In the genomic region with DNA sequence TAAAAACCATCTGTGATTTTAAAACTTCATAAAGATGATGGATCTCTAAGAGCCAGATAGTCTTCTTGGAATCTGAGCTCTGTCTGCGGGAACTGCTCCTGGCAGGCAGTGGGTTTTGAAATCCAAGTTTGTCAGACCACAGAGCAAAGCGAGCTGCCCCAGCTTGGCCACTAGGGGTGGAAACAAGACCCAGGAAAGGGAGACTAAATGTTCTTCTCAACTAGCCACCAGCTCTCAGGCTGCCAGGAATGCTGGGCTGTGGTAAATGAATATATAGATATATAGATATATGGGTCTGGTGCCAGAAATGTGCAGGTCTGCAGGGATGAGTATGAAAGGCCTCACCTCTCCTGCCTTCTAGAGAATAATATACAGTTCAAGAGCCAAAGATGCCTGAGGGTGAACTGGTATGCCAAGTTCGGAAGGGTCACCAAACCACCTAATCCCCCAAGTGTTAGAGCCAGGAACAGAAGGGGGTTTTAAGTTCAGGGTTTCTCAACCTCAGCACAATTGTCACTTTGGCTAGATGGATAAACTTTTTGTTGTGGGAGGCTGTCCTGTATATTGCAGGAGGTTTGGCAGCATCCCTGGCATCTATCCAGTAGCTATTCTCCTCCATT, we compare ENCODE assay signal across 10 cellular contexts.
A peak's percentile ranks its signal among the peaks of the same experiment; 100 is the strongest.
DNase-seq lines count a peak whose midpoint lies in the region; ATAC-seq and TF ChIP-seq lines count a peak whose summit lies in the region.
"Had no signal": no experiment of that assay in that cellular context is flagged by ENCODE, and none has a peak within 500 bp of the region (broad histone marks: within the 10 kb centered on the region; RNA-seq: fewer than 3 reads in every experiment).

No MANE protein-coding gene starts in this region.

- H3K14ac ChIP-seq in IMR-90 (replicated peaks; ENCODE audit: low read depth, low read length), result no peak overlapping the region

- dilution Hi-C loops in IMR-90 (cut with HindIII; ENCODE audit: low sequenced_read_pairs, unreplicated experiment), result no loop called here

- H3K9ac ChIP-seq in IMR-90 (ENCODE audit: low read depth, low read length), result no peak overlapping the region

- peaks cover 44% of the 10 kb centered on the region for H3K4me1 Mint-ChIP-seq in brain
- H3K4me1 Mint-ChIP-seq: naive B cell had no signal

- no peak overlapping the region for H3K4ac ChIP-seq in IMR-90 (ENCODE audit: low read depth, low read length)

- H2BK20ac ChIP-seq in IMR-90 (ENCODE audit: low read depth, low read length), result no peak overlapping the region

- H4K8ac ChIP-seq in IMR-90 (ENCODE audit: low read depth in 2 of 2, low read length in 2 of 2), result no peak overlapping the region

- H2AK9ac ChIP-seq in IMR-90 (replicated peaks; ENCODE audit: low read depth, low read length, poor library complexity), result no peak overlapping the region

- no peak for TF ChIP-seq POLR2A in IMR-90 (IDR thresholded peaks at IDR 0.05; ENCODE audit: low read depth, low read length)
- no peak for TF ChIP-seq POLR2A in right lobe of liver (IDR thresholded peaks at IDR 0.05)

- no peak overlapping the region for H3K18ac ChIP-seq in IMR-90 (ENCODE audit: low read depth, low read length)

- H3K9me1 ChIP-seq in IMR-90 (ENCODE audit: insufficient read depth, low read length), result peaks cover 7% of the 10 kb centered on the region

- intact Hi-C loops in IMR-90 (cut with micrococcal nuclease) (loop anchor here (2.0 to 10.0 kb wide), 3 partner anchors 83 to 254 kb away; no protein-coding TSS in a partner anchor), right lobe of liver (cut with DNase I) (no loop called here)

- H2AFZ ChIP-seq in IMR-90 (replicated peaks; ENCODE audit: low read length, poor library complexity), result no peak overlapping the region

- peak; percentile 76 for DNase-seq in AG10803 (ENCODE audit: low read depth)
- DNase-seq in IMR-90, result peak; percentile 82
- peak in 2 of 3 donors; percentile 43 to 71 for DNase-seq in right lobe of liver
- no peak for DNase-seq in NCI-H2107 (lab: John Stamatoyannopoulos, UW)
- DNase-seq in DMS153 (lab: John Stamatoyannopoulos, UW), result no peak
- DNase-seq: activated CD4-positive, alpha-beta T cell treated with anti-CD3 and anti-CD28 coated beads for 4 hours; naive B cell had no signal

- no peak overlapping the region for H2BK15ac ChIP-seq in IMR-90 (ENCODE audit: low read depth, low read length)

- TF ChIP-seq RAD21 in IMR-90 (IDR thresholded peaks at IDR 0.05; ENCODE audit: low read length), result peak; percentile 72

- no peaks in the 10 kb centered on the region for H3K9me3 ChIP-seq in IMR-90 (ENCODE audit: control insufficient read depth, insufficient read depth, low read length)
- H3K9me3 ChIP-seq in right lobe of liver, result no peaks in the 10 kb centered on the region

- WGBS in IMR-90 (ENCODE audit: extremely low coverage in 2 of 2, insufficient read length in 1 of 2), 2 experiments, result no CpG with 5 or more reads among the region's 3 CpGs
- 40% methylated on average over 2 of the region's 3 CpGs for WGBS in right lobe of liver (ENCODE audit: insufficient coverage, low coverage, low lambda C conversion rate, missing lambda C conversion rate)

- no TSS peak for BruUV-seq in IMR-90 (replicated peaks; lab: Mats Ljungman, UMichigan)

- no peak overlapping the region for H2AK5ac ChIP-seq in IMR-90 (ENCODE audit: low read depth, low read length)

- ATAC-seq in IMR-90 (ENCODE audit: low read depth) (peak; percentile 89), right lobe of liver (peak; percentile 83 to 96 (median 91)), HG02763 (IDR thresholded peaks at IDR 0.05; ENCODE audit: unreplicated experiment) (no peak), HG03196 (IDR thresholded peaks at IDR 0.05; ENCODE audit: unreplicated experiment) (no peak)

- H4K5ac ChIP-seq in IMR-90 (ENCODE audit: low read depth, low read length), result no peak overlapping the region

- no peak overlapping the region for H2BK120ac ChIP-seq in IMR-90 (ENCODE audit: low read depth, low read length)

- no peak overlapping the region for H4K91ac ChIP-seq in IMR-90 (ENCODE audit: insufficient read depth, low read depth, low read length)

- H2BK5ac ChIP-seq in IMR-90 (ENCODE audit: low read depth, low read length, poor library complexity, severe bottlenecking), result no peak overlapping the region

- H3K27me3 ChIP-seq in IMR-90 (ENCODE audit: control insufficient read depth, insufficient read depth, low read length) (no peaks in the 10 kb centered on the region), right lobe of liver (no peaks in the 10 kb centered on the region)

- H3K36me3 ChIP-seq in IMR-90 (ENCODE audit: control insufficient read depth, insufficient read depth, low read length) (no peaks in the 10 kb centered on the region), right lobe of liver (no peaks in the 10 kb centered on the region)

- H3K23ac ChIP-seq in IMR-90 (ENCODE audit: low read depth, low read length), result no peak overlapping the region

- peaks cover 0 to 2% (median 0%) of the 10 kb centered on the region in 5 experiments for H3K9me3 Mint-ChIP-seq in brain
- H3K9me3 Mint-ChIP-seq: naive B cell had no signal

- CTCF ChIA-PET in IMR-90 (lab: Yijun Ruan, JAX), result interaction anchor here (0.7 to 1.6 kb wide), 7 partner anchors 18 to 210 kb away, joined by 3 to 6 read pairs (median 4); no protein-coding TSS in a partner anchor

- no peak overlapping the region for H3K4me3 Mint-ChIP-seq in brain
- H3K4me3 Mint-ChIP-seq: naive B cell had no signal

- H3K4me3 ChIP-seq in AG10803 (ENCODE audit: low read length) (no peak overlapping the region), IMR-90 (ENCODE audit: insufficient read depth, low read depth, low read length) (no peak overlapping the region), right lobe of liver (no peak overlapping the region)

- H3K27ac ChIP-seq in IMR-90 (ENCODE audit: insufficient read depth, low read length) (no peak overlapping the region), right lobe of liver (no peak overlapping the region)

- H3K27ac Mint-ChIP-seq in brain, result peak overlapping the region in 1 of 5 experiments; percentile 64
- H3K27ac Mint-ChIP-seq: naive B cell had no signal

- H3K36me3 Mint-ChIP-seq in brain, result no peaks in the 10 kb centered on the region
- H3K36me3 Mint-ChIP-seq: naive B cell had no signal

- H3K79me1 ChIP-seq in IMR-90 (ENCODE audit: low read depth in 1 of 2, low read length in 2 of 2), result 0 out of 4 replicates have a peak, but pooled peaks cover 0 to 2% of the 10 kb centered on the region in 2 experiments

- H3K27me3 Mint-ChIP-seq in brain, result peaks cover 3% of the 10 kb centered on the region

- TF ChIP-seq CTCF in AG10803 (conservative IDR thresholded peaks at IDR 0.05; ENCODE audit: low read length) (peak; percentile 68), IMR-90 (conservative IDR thresholded peaks at IDR 0.05; ENCODE audit: low read depth, low read length) (peak; percentile 83), brain (conservative IDR thresholded peaks at IDR 0.05) (peak; percentile 39 to 66), right lobe of liver (IDR thresholded peaks at IDR 0.05) (peak; percentile 57 to 74 (median 67))

- in situ Hi-C loops in IMR-90 (cut with MboI; ENCODE audit: low sequenced_read_pairs), result no loop called here

- H3K56ac ChIP-seq in IMR-90 (ENCODE audit: extremely low read depth, insufficient read depth, low read length), result no peak overlapping the region

- no peaks in the 10 kb centered on the region for H4K20me1 ChIP-seq in IMR-90 (ENCODE audit: insufficient read depth, low read length)

- POLR2A ChIA-PET in IMR-90 (lab: Charles Lee; ENCODE audit: unreplicated experiment), result no interaction called here

- H3K4me1 ChIP-seq in IMR-90 (ENCODE audit: control insufficient read depth, insufficient read depth, low read length) (0 out of 2 replicates have a peak, but pooled peaks cover 2% of the 10 kb centered on the region), right lobe of liver (peaks cover 0 to 9% (median 0%) of the 10 kb centered on the region in 4 donors)

- no peak overlapping the region for H3K4me2 ChIP-seq in IMR-90 (ENCODE audit: low read depth, low read length)

TF ChIP-seq in IMR-90, 13 proteins besides CTCF, POLR2A, EP300 and RAD21:
- TF ChIP-seq SMC3 (IDR thresholded peaks at IDR 0.05; ENCODE audit: low read depth, low read length), result peak; percentile 69
- TF ChIP-seq, protein P1, sequence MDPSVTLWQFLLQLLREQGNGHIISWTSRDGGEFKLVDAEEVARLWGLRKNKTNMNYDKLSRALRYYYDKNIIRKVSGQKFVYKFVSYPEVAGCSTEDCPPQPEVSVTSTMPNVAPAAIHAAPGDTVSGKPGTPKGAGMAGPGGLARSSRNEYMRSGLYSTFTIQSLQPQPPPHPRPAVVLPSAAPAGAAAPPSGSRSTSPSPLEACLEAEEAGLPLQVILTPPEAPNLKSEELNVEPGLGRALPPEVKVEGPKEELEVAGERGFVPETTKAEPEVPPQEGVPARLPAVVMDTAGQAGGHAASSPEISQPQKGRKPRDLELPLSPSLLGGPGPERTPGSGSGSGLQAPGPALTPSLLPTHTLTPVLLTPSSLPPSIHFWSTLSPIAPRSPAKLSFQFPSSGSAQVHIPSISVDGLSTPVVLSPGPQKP (IDR thresholded peaks at IDR 0.05; ENCODE audit: borderline replicate concordance, low read depth, low read length), result no peak
- no peak for TF ChIP-seq NFE2L2 (IDR thresholded peaks at IDR 0.05; ENCODE audit: low read depth, low read length)
- TF ChIP-seq CHD1 (IDR thresholded peaks at IDR 0.05; ENCODE audit: low read depth, low read length), result no peak
- no peak for TF ChIP-seq BHLHE40 (IDR thresholded peaks at IDR 0.05; ENCODE audit: low read depth, low read length)
- no peak for TF ChIP-seq RCOR1 (IDR thresholded peaks at IDR 0.05; ENCODE audit: insufficient replicate concordance, low read length)
- TF ChIP-seq MAFK (IDR thresholded peaks at IDR 0.05; ENCODE audit: low read depth, low read length), result no peak
- TF ChIP-seq, protein P2, sequence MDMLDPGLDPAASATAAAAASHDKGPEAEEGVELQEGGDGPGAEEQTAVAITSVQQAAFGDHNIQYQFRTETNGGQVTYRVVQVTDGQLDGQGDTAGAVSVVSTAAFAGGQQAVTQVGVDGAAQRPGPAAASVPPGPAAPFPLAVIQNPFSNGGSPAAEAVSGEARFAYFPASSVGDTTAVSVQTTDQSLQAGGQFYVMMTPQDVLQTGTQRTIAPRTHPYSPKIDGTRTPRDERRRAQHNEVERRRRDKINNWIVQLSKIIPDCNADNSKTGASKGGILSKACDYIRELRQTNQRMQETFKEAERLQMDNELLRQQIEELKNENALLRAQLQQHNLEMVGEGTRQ (IDR thresholded peaks at IDR 0.05; ENCODE audit: low read depth, low read length), result no peak
- peak; percentile 39; the same call in 1 of the 2 replicates for TF ChIP-seq CEBPB (IDR thresholded peaks at IDR 0.05; ENCODE audit: low read depth, low read length)

Comparison
In these comparisons a context has a peak if more than half of its experiments do, and no peak if none do; other contexts are left out.
1. DNase-seq: peak in AG10803 (single experiment), IMR-90 (single experiment) and right lobe of liver (2 of 3); none in NCI-H2107 (single experiment) and DMS153 (single experiment).
2. ATAC-seq: peak in IMR-90 (single experiment) and right lobe of liver (4 of 4); none in HG02763 (single experiment) and HG03196 (single experiment).
3. Peak in every context shown above with its lines, with median percentiles within 50 percentile points of each other: CTCF ChIP-seq.